1 cellular context compared by ENCODE assay signal in the genomic region with DNA sequence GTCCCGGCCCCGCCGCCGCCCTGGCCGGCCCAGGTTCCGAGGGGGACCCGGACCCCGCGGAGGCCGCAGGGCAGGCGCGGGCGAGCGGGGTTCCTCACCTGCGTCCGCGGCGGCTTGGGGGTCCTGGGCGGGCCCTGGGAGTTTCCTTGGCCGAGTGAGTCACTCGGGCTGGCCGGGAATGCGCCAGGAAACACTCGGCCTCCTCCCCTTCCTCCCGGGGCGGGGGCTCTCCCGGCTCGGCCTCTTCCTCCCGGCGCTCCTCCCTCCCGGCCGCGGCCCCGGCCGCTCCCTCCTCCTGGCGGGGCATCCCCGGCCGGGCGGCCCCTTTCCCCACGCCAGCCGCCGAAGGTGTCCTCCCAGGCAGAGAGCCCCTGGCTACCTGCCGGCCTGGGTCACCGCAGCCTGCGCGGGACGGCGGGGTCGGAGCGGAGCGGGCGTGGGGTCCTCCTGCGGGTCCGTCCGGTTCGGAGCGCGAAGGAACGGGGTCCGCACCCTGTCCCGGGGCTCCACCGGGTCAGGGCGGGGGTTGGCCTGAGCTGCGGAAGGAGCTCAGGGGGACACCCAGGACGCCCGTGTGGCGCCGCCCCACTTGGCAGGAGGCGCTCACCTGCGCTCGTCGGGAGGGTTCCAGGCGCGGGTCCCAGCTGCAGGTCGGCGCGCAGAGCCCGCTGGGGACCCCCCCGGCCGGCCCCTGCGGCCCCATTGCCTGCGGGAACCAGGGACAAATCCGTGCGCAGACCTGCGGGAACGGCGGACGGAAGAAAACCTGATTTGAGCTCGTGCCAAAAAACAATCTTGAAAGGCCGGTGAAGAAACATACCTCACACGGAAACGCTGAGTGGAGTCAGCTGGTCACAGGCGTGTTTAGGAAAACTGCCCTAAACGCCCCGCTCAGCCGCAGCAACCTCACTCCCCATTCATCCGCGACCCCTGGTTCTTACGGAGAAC.
TF ChIP-seq lines count a peak whose summit lies in the region.

A gene (minus strand): TSS at position 180 of the 948 bp plus-strand sequence. CDS start 33,083 bp downstream, outside the sequence.

TF ChIP-seq in HEK293, 187 proteins besides CTCF, POLR2A, EP300 and RAD21 (continued from another document and continues in another):
- TF ChIP-seq, protein P1, sequence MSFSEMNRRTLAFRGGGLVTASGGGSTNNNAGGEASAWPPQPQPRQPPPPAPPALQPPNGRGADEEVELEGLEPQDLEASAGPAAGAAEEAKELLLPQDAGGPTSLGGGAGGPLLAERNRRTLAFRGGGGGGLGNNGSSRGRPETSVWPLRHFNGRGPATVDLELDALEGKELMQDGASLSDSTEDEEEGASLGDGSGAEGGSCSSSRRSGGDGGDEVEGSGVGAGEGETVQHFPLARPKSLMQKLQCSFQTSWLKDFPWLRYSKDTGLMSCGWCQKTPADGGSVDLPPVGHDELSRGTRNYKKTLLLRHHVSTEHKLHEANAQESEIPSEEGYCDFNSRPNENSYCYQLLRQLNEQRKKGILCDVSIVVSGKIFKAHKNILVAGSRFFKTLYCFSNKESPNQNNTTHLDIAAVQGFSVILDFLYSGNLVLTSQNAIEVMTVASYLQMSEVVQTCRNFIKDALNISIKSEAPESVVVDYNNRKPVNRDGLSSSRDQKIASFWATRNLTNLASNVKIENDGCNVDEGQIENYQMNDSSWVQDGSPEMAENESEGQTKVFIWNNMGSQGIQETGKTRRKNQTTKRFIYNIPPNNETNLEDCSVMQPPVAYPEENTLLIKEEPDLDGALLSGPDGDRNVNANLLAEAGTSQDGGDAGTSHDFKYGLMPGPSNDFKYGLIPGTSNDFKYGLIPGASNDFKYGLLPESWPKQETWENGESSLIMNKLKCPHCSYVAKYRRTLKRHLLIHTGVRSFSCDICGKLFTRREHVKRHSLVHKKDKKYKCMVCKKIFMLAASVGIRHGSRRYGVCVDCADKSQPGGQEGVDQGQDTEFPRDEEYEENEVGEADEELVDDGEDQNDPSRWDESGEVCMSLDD (tag by site-specific recombination; IDR thresholded peaks at IDR 0.05) = peak; percentile 53; the same call in 1 of the 2 replicates
- TF ChIP-seq SETDB1 (IDR thresholded peaks at IDR 0.05; ENCODE audit: insufficient read length, low read length) (no peak), ZNF274 (IDR thresholded peaks at IDR 0.05; ENCODE audit: low read length) (no peak), ZNF274 (tag by site-specific recombination; IDR thresholded peaks at IDR 0.05; ENCODE audit: borderline replicate concordance) (no peak), ZNF561 (tag by site-specific recombination; IDR thresholded peaks at IDR 0.05; ENCODE audit: borderline replicate concordance) (no peak), KLF8 (tag by site-specific recombination; IDR thresholded peaks at IDR 0.05) (peak; percentile 50), ZNF341 (tag by site-specific recombination; IDR thresholded peaks at IDR 0.05; ENCODE audit: low read depth) (peak; percentile 14), ZFHX2 (tag by site-specific recombination; conservative IDR thresholded peaks at IDR 0.05) (no peak), KLF7 (tag by site-specific recombination; IDR thresholded peaks at IDR 0.05; ENCODE audit: borderline replicate concordance) (0 out of 2 replicates have a peak, but pooled peaks have one; percentile 38), ZNF426 (tag by site-specific recombination; IDR thresholded peaks at IDR 0.05) (no peak), ZNF23 (tag by site-specific recombination; IDR thresholded peaks at IDR 0.05; ENCODE audit: borderline replicate concordance) (no peak), SP7 (tag by site-specific recombination; IDR thresholded peaks at IDR 0.05) (no peak), TRIM28 (IDR thresholded peaks at IDR 0.05; ENCODE audit: borderline replicate concordance, low read length) (no peak), IKZF3 (tag by site-specific recombination; IDR thresholded peaks at IDR 0.05) (peak; percentile 92), ZNF335 (tag by site-specific recombination; conservative IDR thresholded peaks at IDR 0.05) (peak; percentile 76), ZNF624 (tag by site-specific recombination; IDR thresholded peaks at IDR 0.05) (no peak), SALL2 (tag by site-specific recombination; IDR thresholded peaks at IDR 0.05; ENCODE audit: borderline replicate concordance) (no peak), ZBTB7A (tag by site-specific recombination; IDR thresholded peaks at IDR 0.05; ENCODE audit: low read depth) (no peak), ZNF521 (tag by site-specific recombination; IDR thresholded peaks at IDR 0.05) (no peak), ZNF792 (tag by site-specific recombination; IDR thresholded peaks at IDR 0.05) (no peak), ZEB2 (tag by site-specific recombination; IDR thresholded peaks at IDR 0.05) (no peak), GFI1B (tag by site-specific recombination; IDR thresholded peaks at IDR 0.05) (no peak), ZSCAN30 (tag by site-specific recombination; IDR thresholded peaks at IDR 0.05) (peak; percentile 22; the same call in 1 of the 2 replicates), KLF9 (tag by site-specific recombination; IDR thresholded peaks at IDR 0.05; ENCODE audit: low read depth) (no peak; the same call in 1 of the 2 replicates), GLIS1 (tag by site-specific recombination; IDR thresholded peaks at IDR 0.05) (peak; percentile 82), HOXC10 (CRISPR knock-in tag; IDR thresholded peaks at IDR 0.05) (no peak), ZNF223 (tag by site-specific recombination; IDR thresholded peaks at IDR 0.05) (no peak), SP2 (tag by site-specific recombination; IDR thresholded peaks at IDR 0.05) (peak; percentile 82), ZBTB21 (tag by site-specific recombination; IDR thresholded peaks at IDR 0.05) (no peak), ZNF19 (tag by site-specific recombination; IDR thresholded peaks at IDR 0.05; ENCODE audit: low read depth) (no peak), KLF10 (tag by site-specific recombination; IDR thresholded peaks at IDR 0.05) (peak; percentile 56; the same call in 1 of the 2 replicates), ZNF121 (tag by site-specific recombination; IDR thresholded peaks at IDR 0.05) (no peak), ZNF175 (tag by site-specific recombination; IDR thresholded peaks at IDR 0.05) (no peak), ZBTB48 (tag by site-specific recombination; IDR thresholded peaks at IDR 0.05) (no peak), ZNF843 (tag by site-specific recombination; IDR thresholded peaks at IDR 0.05) (no peak), ZBTB17 (tag by site-specific recombination; IDR thresholded peaks at IDR 0.05) (peak; percentile 62), ZFP3 (tag by site-specific recombination; IDR thresholded peaks at IDR 0.05; ENCODE audit: low read depth) (no peak), ZSCAN16 (tag by site-specific recombination; IDR thresholded peaks at IDR 0.05) (no peak), ZBTB1 (tag by site-specific recombination; IDR thresholded peaks at IDR 0.05) (no peak), ZNF184 (tag by site-specific recombination; IDR thresholded peaks at IDR 0.05) (no peak), ZXDB (tag by site-specific recombination; IDR thresholded peaks at IDR 0.05) (peak; percentile 76), OSR2 (tag by site-specific recombination; IDR thresholded peaks at IDR 0.05) (no peak), RBAK (tag by site-specific recombination; IDR thresholded peaks at IDR 0.05) (no peak), ZNF707 (tag by site-specific recombination; IDR thresholded peaks at IDR 0.05) (no peak), KLF1 (tag by site-specific recombination; IDR thresholded peaks at IDR 0.05) (peak; percentile 46), ZNF596 (tag by site-specific recombination; IDR thresholded peaks at IDR 0.05) (no peak), ZNF292 (tag by site-specific recombination; IDR thresholded peaks at IDR 0.05; ENCODE audit: borderline replicate concordance, low read depth) (no peak), ZNF585B (tag by site-specific recombination; IDR thresholded peaks at IDR 0.05) (no peak), ZNF76 (tag by site-specific recombination; IDR thresholded peaks at IDR 0.05; ENCODE audit: borderline replicate concordance, low read depth) (peak; percentile 68; the same call in 1 of the 2 replicates), ZNF600 (tag by site-specific recombination; IDR thresholded peaks at IDR 0.05) (peak; percentile 27; the same call in 1 of the 2 replicates), ZNF350 (tag by site-specific recombination; IDR thresholded peaks at IDR 0.05) (no peak)
- TF ChIP-seq, protein P2, sequence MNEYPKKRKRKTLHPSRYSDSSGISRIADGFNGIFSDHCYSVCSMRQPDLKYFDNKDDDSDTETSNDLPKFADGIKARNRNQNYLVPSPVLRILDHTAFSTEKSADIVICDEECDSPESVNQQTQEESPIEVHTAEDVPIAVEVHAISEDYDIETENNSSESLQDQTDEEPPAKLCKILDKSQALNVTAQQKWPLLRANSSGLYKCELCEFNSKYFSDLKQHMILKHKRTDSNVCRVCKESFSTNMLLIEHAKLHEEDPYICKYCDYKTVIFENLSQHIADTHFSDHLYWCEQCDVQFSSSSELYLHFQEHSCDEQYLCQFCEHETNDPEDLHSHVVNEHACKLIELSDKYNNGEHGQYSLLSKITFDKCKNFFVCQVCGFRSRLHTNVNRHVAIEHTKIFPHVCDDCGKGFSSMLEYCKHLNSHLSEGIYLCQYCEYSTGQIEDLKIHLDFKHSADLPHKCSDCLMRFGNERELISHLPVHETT (tag by site-specific recombination; IDR thresholded peaks at IDR 0.05) = no peak
- TF ChIP-seq, protein P3, sequence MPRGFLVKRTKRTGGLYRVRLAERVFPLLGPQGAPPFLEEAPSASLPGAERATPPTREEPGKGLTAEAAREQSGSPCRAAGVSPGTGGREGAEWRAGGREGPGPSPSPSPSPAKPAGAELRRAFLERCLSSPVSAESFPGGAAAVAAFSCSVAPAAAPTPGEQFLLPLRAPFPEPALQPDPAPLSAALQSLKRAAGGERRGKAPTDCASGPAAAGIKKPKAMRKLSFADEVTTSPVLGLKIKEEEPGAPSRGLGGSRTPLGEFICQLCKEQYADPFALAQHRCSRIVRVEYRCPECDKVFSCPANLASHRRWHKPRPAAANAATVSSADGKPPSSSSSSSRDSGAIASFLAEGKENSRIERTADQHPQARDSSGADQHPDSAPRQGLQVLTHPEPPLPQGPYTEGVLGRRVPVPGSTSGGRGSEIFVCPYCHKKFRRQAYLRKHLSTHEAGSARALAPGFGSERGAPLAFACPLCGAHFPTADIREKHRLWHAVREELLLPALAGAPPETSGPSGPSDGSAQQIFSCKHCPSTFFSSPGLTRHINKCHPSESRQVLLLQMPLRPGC (tag by site-specific recombination; IDR thresholded peaks at IDR 0.05) = no peak
- TF ChIP-seq, protein P4, sequence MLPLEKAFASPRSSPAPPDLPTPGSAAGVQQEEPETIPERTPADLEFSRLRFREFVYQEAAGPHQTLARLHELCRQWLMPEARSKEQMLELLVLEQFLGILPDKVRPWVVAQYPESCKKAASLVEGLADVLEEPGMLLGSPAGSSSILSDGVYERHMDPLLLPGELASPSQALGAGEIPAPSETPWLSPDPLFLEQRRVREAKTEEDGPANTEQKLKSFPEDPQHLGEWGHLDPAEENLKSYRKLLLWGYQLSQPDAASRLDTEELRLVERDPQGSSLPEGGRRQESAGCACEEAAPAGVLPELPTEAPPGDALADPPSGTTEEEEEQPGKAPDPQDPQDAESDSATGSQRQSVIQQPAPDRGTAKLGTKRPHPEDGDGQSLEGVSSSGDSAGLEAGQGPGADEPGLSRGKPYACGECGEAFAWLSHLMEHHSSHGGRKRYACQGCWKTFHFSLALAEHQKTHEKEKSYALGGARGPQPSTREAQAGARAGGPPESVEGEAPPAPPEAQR (tag by site-specific recombination; IDR thresholded peaks at IDR 0.05) = no peak
- TF ChIP-seq, protein P5, sequence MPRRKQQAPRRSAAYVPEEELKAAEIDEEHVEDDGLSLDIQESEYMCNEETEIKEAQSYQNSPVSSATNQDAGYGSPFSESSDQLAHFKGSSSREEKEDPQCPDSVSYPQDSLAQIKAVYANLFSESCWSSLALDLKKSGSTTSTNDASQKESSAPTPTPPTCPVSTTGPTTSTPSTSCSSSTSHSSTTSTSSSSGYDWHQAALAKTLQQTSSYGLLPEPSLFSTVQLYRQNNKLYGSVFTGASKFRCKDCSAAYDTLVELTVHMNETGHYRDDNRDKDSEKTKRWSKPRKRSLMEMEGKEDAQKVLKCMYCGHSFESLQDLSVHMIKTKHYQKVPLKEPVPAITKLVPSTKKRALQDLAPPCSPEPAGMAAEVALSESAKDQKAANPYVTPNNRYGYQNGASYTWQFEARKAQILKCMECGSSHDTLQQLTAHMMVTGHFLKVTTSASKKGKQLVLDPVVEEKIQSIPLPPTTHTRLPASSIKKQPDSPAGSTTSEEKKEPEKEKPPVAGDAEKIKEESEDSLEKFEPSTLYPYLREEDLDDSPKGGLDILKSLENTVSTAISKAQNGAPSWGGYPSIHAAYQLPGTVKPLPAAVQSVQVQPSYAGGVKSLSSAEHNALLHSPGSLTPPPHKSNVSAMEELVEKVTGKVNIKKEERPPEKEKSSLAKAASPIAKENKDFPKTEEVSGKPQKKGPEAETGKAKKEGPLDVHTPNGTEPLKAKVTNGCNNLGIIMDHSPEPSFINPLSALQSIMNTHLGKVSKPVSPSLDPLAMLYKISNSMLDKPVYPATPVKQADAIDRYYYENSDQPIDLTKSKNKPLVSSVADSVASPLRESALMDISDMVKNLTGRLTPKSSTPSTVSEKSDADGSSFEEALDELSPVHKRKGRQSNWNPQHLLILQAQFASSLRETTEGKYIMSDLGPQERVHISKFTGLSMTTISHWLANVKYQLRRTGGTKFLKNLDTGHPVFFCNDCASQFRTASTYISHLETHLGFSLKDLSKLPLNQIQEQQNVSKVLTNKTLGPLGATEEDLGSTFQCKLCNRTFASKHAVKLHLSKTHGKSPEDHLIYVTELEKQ (tag by site-specific recombination; IDR thresholded peaks at IDR 0.05; ENCODE audit: borderline replicate concordance) = no peak
- TF ChIP-seq, protein P6, sequence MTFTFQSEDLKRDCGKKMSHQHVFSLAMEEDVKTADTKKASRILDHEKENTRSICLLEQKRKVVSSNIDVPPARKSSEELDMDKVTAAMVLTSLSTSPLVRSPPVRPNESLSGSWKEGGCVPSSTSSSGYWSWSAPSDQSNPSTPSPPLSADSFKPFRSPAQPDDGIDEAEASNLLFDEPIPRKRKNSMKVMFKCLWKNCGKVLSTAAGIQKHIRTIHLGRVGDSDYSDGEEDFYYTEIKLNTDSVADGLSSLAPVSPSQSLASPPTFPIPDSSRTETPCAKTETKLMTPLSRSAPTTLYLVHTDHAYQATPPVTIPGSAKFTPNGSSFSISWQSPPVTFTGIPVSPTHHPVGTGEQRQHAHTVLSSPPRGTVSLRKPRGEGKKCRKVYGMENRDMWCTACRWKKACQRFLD (tag by site-specific recombination; IDR thresholded peaks at IDR 0.05) = no peak
- TF ChIP-seq, protein P7, sequence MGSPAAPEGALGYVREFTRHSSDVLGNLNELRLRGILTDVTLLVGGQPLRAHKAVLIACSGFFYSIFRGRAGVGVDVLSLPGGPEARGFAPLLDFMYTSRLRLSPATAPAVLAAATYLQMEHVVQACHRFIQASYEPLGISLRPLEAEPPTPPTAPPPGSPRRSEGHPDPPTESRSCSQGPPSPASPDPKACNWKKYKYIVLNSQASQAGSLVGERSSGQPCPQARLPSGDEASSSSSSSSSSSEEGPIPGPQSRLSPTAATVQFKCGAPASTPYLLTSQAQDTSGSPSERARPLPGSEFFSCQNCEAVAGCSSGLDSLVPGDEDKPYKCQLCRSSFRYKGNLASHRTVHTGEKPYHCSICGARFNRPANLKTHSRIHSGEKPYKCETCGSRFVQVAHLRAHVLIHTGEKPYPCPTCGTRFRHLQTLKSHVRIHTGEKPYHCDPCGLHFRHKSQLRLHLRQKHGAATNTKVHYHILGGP (tag by site-specific recombination; IDR thresholded peaks at IDR 0.05) = no peak
